ENCODE assay signal across 1 cellular context in genomic region chr22:26635117-26635516, GRCh38.
TF ChIP-seq lines count a peak whose summit lies in the region.

No MANE protein-coding gene starts in this region.

TF ChIP-seq in H1, 55 proteins besides CTCF, POLR2A, EP300 and RAD21:
- TF ChIP-seq CEBPB (IDR thresholded peaks at IDR 0.05; ENCODE audit: low read depth, low read length) (no peak), KDM5A (IDR thresholded peaks at IDR 0.05; ENCODE audit: low read length) (no peak)
TF ChIP-seq in H1: peak in this region for 0.
